ENCODE assay signal across 11 cellular contexts in the genomic region with DNA sequence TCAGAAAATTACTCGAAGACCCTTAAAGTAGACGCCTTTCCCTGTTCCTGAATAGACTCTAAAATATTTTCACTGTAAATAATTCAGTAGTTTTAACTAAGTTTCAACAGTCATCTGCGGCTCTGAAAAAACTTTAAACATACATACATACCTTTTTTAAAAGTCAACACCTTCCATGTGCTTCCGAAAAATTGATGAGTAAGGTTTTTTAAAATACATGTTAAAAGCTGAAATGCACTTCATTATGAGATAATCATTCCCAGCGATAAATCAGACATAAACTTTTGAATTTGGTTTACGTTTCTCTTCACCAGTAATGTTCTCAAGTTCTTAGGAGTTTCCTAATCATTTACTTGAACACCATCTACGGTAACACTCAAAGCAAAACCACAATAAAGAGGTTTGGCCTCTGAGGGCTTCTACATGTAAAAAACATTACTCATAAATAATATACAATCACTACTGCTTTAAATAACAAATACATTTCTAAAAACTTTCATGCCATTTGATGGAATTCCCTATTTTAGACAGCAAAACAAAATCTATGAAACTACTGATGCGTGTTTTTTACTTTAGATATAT. TPM values are rescaled to one million over a fixed set of nuclear protein-coding genes. Genes with fewer than 3 reads are reported as not detected.
DNase-seq lines count a peak whose midpoint lies in the region; FAIRE-seq and TF ChIP-seq lines count a peak whose summit lies in the region.
"Had no signal": no experiment of that assay in that cellular context is flagged by ENCODE, and none has a peak within 500 bp of the region (broad histone marks: within the 10 kb centered on the region; RNA-seq: fewer than 3 reads in every experiment).

No MANE protein-coding gene starts in this region.

- TF ChIP-seq POLR2A in GM12892 (IDR thresholded peaks at IDR 0.05; ENCODE audit: low read depth, low read length): no peak

- no peaks in the 10 kb centered on the region for H3K9me2 ChIP-seq in OCI-LY7 (ENCODE audit: insufficient read depth, low read length)

- no TSS peak for BruUV-seq in OCI-LY7 (replicated peaks; lab: Mats Ljungman, UMichigan)

- peak; percentile 27 for FAIRE-seq in GM12892 (lab: Jason Lieb, UNC)

- no peak overlapping the region for H3K27ac ChIP-seq in OCI-LY7 (ENCODE audit: low read depth, low read length, poor library complexity, severe bottlenecking)
- H3K27ac ChIP-seq in dorsolateral prefrontal cortex: peak overlapping the region in 31 of 59 donors; percentile 14 to 96 (median 86)
- H3K27ac ChIP-seq in osteoblast (ENCODE audit: low read depth, low read length): no peak overlapping the region

- intact Hi-C loops in OCI-LY7 (cut with micrococcal nuclease; ENCODE audit: unreplicated experiment) (loop anchor here (5.0 to 10.0 kb wide), 6 partner anchors 132 to 460 kb away; no protein-coding TSS in a partner anchor), dorsolateral prefrontal cortex (cut with DNase I) (loop anchor here (5.0 to 10.0 kb wide), 10 partner anchors 62 to 490 kb away; no protein-coding TSS in a partner anchor)

- H3K4me2 ChIP-seq in OCI-LY7 (ENCODE audit: low read length): peak overlapping the region; percentile 95
- H3K4me2 ChIP-seq in osteoblast (ENCODE audit: insufficient read depth, low read length): peak overlapping the region; percentile 96

- H3K36me3 ChIP-seq in OCI-LY7 (ENCODE audit: insufficient read depth, low read length) (peaks cover 26% of the 10 kb centered on the region), osteoblast (ENCODE audit: insufficient read depth, low read length) (no peaks in the 10 kb centered on the region)

- H4K20me1 ChIP-seq in OCI-LY7 (ENCODE audit: insufficient read depth, low read length) (peaks cover 61% of the 10 kb centered on the region), osteoblast (ENCODE audit: insufficient read depth, low read length) (peaks cover 66% of the 10 kb centered on the region)

- H3K9me3 ChIP-seq in OCI-LY7 (ENCODE audit: low read length): no peaks in the 10 kb centered on the region
- H3K9me3 ChIP-seq in osteoblast (ENCODE audit: low read depth, low read length): no peaks in the 10 kb centered on the region

- H2AFZ ChIP-seq in OCI-LY7 (ENCODE audit: low read length): no peak overlapping the region
- H2AFZ ChIP-seq in osteoblast (ENCODE audit: low read length): no peak overlapping the region

- H3K27me3 ChIP-seq in dorsolateral prefrontal cortex (no peaks in the 10 kb centered on the region), osteoblast (ENCODE audit: insufficient read depth, low read length) (no peaks in the 10 kb centered on the region)

- no peak for DNase-seq in GM12892 (ENCODE audit: insufficient read length)
- DNase-seq in OCI-LY7 (ENCODE audit: low spot score): no peak
- no peak for DNase-seq in dorsolateral prefrontal cortex
- DNase-seq in osteoblast (ENCODE audit: insufficient read length, low spot score, missing footprints): no peak
- DNase-seq in germinal center (ENCODE audit: low spot score): no peak
- no peak for DNase-seq in NCI-H345 (lab: John Stamatoyannopoulos, UW)
- no peak for DNase-seq in GM10266 (ENCODE audit: extremely low spot score)
- DNase-seq in activated CD8-positive, alpha-beta memory T cell treated with anti-CD3 and anti-CD28 coated beads, Interleukin-2, amount 50 U/mL, for 48 hours: no peak
- DNase-seq: left cardiac atrium, NCI-H1105 treated with DMSO at 0.1 percent for 48 hours, SW 1271 had no signal

- H3K79me2 ChIP-seq in OCI-LY7 (ENCODE audit: insufficient read depth, low read depth, low read length) (peaks cover 68% of the 10 kb centered on the region), osteoblast (ENCODE audit: insufficient read depth, low read length) (peaks cover 71% of the 10 kb centered on the region)

- H3K4me3 ChIP-seq in OCI-LY7 (ENCODE audit: low read depth, low read length, poor library complexity, severe bottlenecking): peak overlapping the region; percentile 86
- peak overlapping the region; percentile 6 to 96 (median 87) for H3K4me3 ChIP-seq in dorsolateral prefrontal cortex
- no peak overlapping the region for H3K4me3 ChIP-seq in osteoblast (ENCODE audit: insufficient read depth, low read length)

- H3K4me1 ChIP-seq in OCI-LY7 (ENCODE audit: insufficient read depth, low read length, poor library complexity, severe bottlenecking) (peaks cover 66% of the 10 kb centered on the region), osteoblast (ENCODE audit: insufficient read depth, low read length) (peaks cover 7% of the 10 kb centered on the region)

- CTCF ChIA-PET in OCI-LY7 (lab: Charles Lee; ENCODE audit: unreplicated experiment): no interaction called here

- POLR2A ChIA-PET in OCI-LY7 (lab: Charles Lee): no interaction called here

- TF ChIP-seq CTCF in OCI-LY7 (conservative IDR thresholded peaks at IDR 0.05; ENCODE audit: low read length) (no peak), dorsolateral prefrontal cortex (IDR thresholded peaks at IDR 0.05 in 54 of 56, conservative IDR thresholded peaks at IDR 0.05 in 2 of 56; ENCODE audit: low read depth in 1 of 56, partially characterized antibody in 56 of 56) (no peak), osteoblast (IDR thresholded peaks at IDR 0.05; ENCODE audit: extremely low read depth, low read depth, low read length) (no peak), GM10266 (IDR thresholded peaks at IDR 0.05; ENCODE audit: control insufficient read depth, insufficient read depth, low read depth, missing control alignments) (no peak)

RNA-seq across cellular contexts. Expression of a gene that starts 1.7 kb away (rescaled TPM):
- 10.9 TPM for polyA plus RNA-seq in GM12892 (2012; ENCODE audit: missing spikeins)
- total RNA-seq in OCI-LY7 (2014; rRNA removed; shearing (Covaris generic)): 3.5 and 4.2 TPM in 2 replicates
- total RNA-seq in OCI-LY7 (2022) (9.4 and 9.6 TPM in 2 replicates), dorsolateral prefrontal cortex (10 to 100 TPM; 14.2 to 36.0 (median 21.6) TPM), osteoblast (19.9 and 25.6 TPM in 2 replicates)

Comparison
In these comparisons a context has a peak if more than half of its experiments do, and no peak if none do; other contexts are left out.
1. H3K27ac ChIP-seq: peak in dorsolateral prefrontal cortex (31 of 59); none in OCI-LY7 (single experiment) and osteoblast (single experiment).